1 cellular context compared by ENCODE assay signal in the genomic region with DNA sequence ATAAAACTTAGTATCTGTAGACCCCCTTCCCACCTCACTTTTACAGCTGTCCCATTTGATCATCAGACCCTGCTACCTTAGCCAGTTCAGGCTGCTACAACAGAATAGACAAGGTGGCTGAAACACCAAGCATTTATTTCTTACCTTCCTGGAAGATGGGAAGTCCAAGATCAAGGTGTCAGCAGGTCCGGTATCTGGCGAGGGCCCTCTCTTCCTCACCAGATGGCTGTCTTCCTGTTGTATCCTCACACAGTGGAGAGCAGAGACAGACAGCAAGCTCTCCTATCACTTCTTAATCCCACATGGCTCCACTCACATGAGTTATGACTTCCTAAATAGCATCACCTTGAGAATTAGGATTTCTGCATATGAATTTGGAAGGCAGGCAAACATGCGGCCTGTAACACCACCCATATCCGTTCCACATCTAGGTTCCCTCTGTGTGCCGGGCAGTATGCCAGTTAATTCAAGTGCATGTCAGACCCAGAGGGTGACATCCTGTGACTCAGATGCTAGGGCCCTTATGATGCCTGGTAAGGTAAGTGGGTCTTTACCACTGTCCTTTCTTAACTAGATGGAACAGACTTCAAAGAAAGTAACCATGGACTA.
TF ChIP-seq lines count a peak whose summit lies in the region.

No MANE protein-coding gene starts in this region.

TF ChIP-seq in H1, 55 proteins besides CTCF, POLR2A, EP300 and RAD21:
- TF ChIP-seq NANOG (IDR thresholded peaks at IDR 0.05; ENCODE audit: insufficient read depth, low read depth, low read length, poor library complexity, severe bottlenecking) = no peak
- TF ChIP-seq SIN3A (conservative IDR thresholded peaks at IDR 0.05 in 1 of 2, IDR thresholded peaks at IDR 0.05 in 1 of 2; ENCODE audit: low read depth in 1 of 2, low read length in 2 of 2) = no peak
- no peak for TF ChIP-seq BACH1 (IDR thresholded peaks at IDR 0.05; ENCODE audit: low read length)
- TF ChIP-seq TCF12 (IDR thresholded peaks at IDR 0.05; ENCODE audit: low read depth, low read length) = no peak
- no peak for TF ChIP-seq TBP (IDR thresholded peaks at IDR 0.05; ENCODE audit: low read depth, low read length)
- TF ChIP-seq ASH2L (IDR thresholded peaks at IDR 0.05; ENCODE audit: low read length) = no peak
- TF ChIP-seq RNF2 (IDR thresholded peaks at IDR 0.05; ENCODE audit: borderline replicate concordance, low read depth, low read length, missing control alignments, poor library complexity, severe bottlenecking) = no peak
- TF ChIP-seq, protein P1, sequence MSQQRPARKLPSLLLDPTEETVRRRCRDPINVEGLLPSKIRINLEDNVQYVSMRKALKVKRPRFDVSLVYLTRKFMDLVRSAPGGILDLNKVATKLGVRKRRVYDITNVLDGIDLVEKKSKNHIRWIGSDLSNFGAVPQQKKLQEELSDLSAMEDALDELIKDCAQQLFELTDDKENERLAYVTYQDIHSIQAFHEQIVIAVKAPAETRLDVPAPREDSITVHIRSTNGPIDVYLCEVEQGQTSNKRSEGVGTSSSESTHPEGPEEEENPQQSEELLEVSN (IDR thresholded peaks at IDR 0.05) = no peak
- no peak for TF ChIP-seq SP2 (IDR thresholded peaks at IDR 0.05; ENCODE audit: low read length)
- no peak for TF ChIP-seq SP1 (IDR thresholded peaks at IDR 0.05; ENCODE audit: low read depth, low read length)
- no peak for TF ChIP-seq HDAC6 (IDR thresholded peaks at IDR 0.05; ENCODE audit: low read depth, low read length)
- TF ChIP-seq BRCA1 (IDR thresholded peaks at IDR 0.05; ENCODE audit: low read depth, low read length) = no peak
- no peak for TF ChIP-seq EZH2 (IDR thresholded peaks at IDR 0.05; ENCODE audit: low read depth, low read length, severe bottlenecking)
- no peak for TF ChIP-seq SRF (IDR thresholded peaks at IDR 0.05; ENCODE audit: low read depth, low read length)
- no peak for TF ChIP-seq NRF1 (IDR thresholded peaks at IDR 0.05; ENCODE audit: low read depth, low read length)
